ENCODE assay signal across 8 cellular contexts in the genomic region with DNA sequence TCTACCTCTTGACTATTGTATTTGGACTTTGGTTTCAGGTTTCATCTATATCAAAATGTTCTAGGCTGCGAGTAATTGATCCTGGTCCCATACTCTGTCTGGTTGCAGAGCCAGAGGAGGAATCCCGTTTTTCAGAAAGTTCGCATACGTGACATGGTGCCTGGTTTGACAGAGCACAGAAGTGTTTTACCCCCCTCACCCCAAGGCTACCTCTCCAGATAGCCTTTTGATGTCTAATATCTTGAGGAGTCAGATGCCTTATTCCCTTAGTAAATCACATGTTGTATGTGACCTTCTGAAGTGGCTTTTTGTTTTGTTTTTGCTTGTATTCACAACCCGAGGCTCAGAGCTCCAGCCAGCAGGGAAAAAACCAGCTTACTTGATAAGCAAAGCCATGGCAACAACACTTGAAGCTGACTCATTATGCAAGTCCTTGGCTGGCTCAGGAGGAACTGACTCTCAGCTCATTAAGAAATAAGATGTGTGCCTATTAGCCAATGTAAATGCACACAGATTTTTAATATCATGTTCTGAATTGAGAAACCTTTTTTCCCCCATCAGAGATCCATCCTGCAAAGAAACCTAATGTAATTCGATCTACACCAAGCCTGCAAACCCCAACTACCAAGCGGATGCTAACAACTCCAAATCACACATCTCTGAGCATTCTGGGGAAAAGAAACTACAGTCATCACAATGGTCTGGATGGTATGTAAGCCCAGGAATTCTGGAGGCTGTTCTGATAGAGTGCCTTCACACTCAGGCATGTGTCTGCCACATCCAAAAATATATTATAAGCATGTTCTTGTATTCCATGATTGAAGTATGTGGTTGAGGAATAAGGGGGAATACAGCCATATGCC. TPM values are rescaled to one million over a fixed set of nuclear protein-coding genes. Genes with fewer than 3 reads are reported as not detected.
DNase-seq lines count a peak whose midpoint lies in the region; ATAC-seq and TF ChIP-seq lines count a peak whose summit lies in the region.

No MANE protein-coding gene starts in this region.

- no peaks in the 10 kb centered on the region for H3K36me3 ChIP-seq in neural cell (ENCODE audit: insufficient read depth, low read length)

- H3K9me2 ChIP-seq in neural cell (ENCODE audit: insufficient read depth, low read length), result no peaks in the 10 kb centered on the region

- TF ChIP-seq EP300 in neural cell (conservative IDR thresholded peaks at IDR 0.05; ENCODE audit: poor library complexity, severe bottlenecking), result no peak

- TF ChIP-seq RAD21 in neural cell (conservative IDR thresholded peaks at IDR 0.05), result no peak

- H3K4me3 ChIP-seq in neural cell (ENCODE audit: low read length), result no peak overlapping the region

- H3K27ac ChIP-seq in epithelial cell of prostate, result no peak overlapping the region
- H3K27ac ChIP-seq in neural cell (ENCODE audit: low read length), result no peak overlapping the region

- no peaks in the 10 kb centered on the region for H3K9me3 ChIP-seq in neural cell (ENCODE audit: low read length)

- no peaks in the 10 kb centered on the region for H3K27me3 ChIP-seq in neural cell (ENCODE audit: insufficient read depth, low read depth, low read length)

- H2AFZ ChIP-seq in neural cell (ENCODE audit: low read depth, low read length), result peak overlapping the region; percentile 2

- DNase-seq in Daoy (ENCODE audit: low read depth) (peak; percentile 68), GM19240 (ENCODE audit: insufficient read length, low spot score) (peak; percentile 29), RPMI7951 (ENCODE audit: low read depth) (peak; percentile 69), epithelial cell of prostate (ENCODE audit: low read depth, low spot score) (peak; percentile 68), NCI-H446 (lab: John Stamatoyannopoulos, UW) (no peak), 8988T (no peak)

- no peak overlapping the region for H3K4me2 ChIP-seq in neural cell (ENCODE audit: low read length)

- TF ChIP-seq CTCF in neural cell (IDR thresholded peaks at IDR 0.05; ENCODE audit: poor library complexity, severe bottlenecking), result no peak

- H4K20me1 ChIP-seq in neural cell (ENCODE audit: insufficient read depth), result no peaks in the 10 kb centered on the region

- no peaks in the 10 kb centered on the region for H3F3A ChIP-seq in neural cell (ENCODE audit: insufficient read depth, low read length, poor library complexity, severe bottlenecking)

- H3K79me2 ChIP-seq in neural cell (replicated peaks; ENCODE audit: insufficient read depth, low read length), result no peaks in the 10 kb centered on the region

- no peak overlapping the region for H3K9ac ChIP-seq in neural cell (ENCODE audit: low read length)

- peak; percentile 97 for ATAC-seq in HG03135 (IDR thresholded peaks at IDR 0.05; ENCODE audit: unreplicated experiment)

TF ChIP-seq in neural cell, 6 proteins besides CTCF, POLR2A, EP300 and RAD21:
- no peak for TF ChIP-seq TAF1 (IDR thresholded peaks at IDR 0.05; ENCODE audit: low read depth)
- TF ChIP-seq POLR2AphosphoS5 (IDR thresholded peaks at IDR 0.05), result no peak
- no peak for TF ChIP-seq MXI1 (conservative IDR thresholded peaks at IDR 0.05; ENCODE audit: poor library complexity, severe bottlenecking)
TF ChIP-seq in neural cell: peak in this region for 0.

RNA-seq across cellular contexts. Expression of a gene that starts 41.4 kb away (rescaled TPM):
- not detected in 2 replicates for total RNA-seq in Daoy (2014; rRNA removed; shearing (Covaris generic))
- total RNA-seq in RPMI7951 (2014; rRNA removed; shearing (Covaris generic)), result not detected in 2 replicates
- polyA plus RNA-seq in neural cell, result not detected in 2 replicates
- polyA minus RNA-seq in neural cell, result not detected in 2 replicates

Comparison
In these comparisons a context has a peak if more than half of its experiments do, and no peak if none do; other contexts are left out.
1. DNase-seq: peak in Daoy (single experiment), GM19240 (single experiment), RPMI7951 (single experiment) and epithelial cell of prostate (single experiment); none in NCI-H446 (0 of 2) and 8988T (single experiment).